Comparison of ENCODE assay signal across 1 cellular context in the genomic region with DNA sequence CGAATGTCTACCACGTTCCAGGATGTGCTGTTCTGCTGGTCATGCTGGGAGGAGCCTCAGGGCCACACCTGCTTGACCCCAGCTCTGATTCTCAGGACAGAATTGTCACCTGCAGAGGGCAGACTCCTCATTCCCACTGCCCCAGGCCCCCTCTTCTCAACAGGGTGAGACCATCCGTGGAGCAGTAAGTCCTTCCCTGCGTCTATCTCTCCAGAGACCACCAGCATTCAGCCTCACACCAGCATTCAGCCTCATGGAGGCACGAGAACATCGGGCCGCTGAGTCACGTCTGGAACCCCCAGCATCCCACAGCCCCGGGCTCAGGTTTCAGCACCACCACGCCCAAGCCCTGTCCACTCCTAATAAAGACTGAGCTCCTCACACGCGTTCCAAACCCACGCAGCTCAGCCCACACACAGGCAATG.
TF ChIP-seq lines count a peak whose summit lies in the region.

No MANE protein-coding gene starts in this region.

TF ChIP-seq in GM23338, 12 proteins besides CTCF, POLR2A, EP300 and RAD21 (continued from another document):
- TF ChIP-seq ZNF462 (CRISPR knock-in tag; IDR thresholded peaks at IDR 0.05) (no peak), EZH2phosphoT487 (IDR thresholded peaks at IDR 0.05; ENCODE audit: unreplicated experiment) (no peak), CREB1 (CRISPR knock-in tag; IDR thresholded peaks at IDR 0.05; ENCODE audit: low read depth) (no peak), EZH2 (IDR thresholded peaks at IDR 0.05; ENCODE audit: low read depth, unreplicated experiment) (no peak), POLR2AphosphoS5 (IDR thresholded peaks at IDR 0.05; ENCODE audit: low read depth) (no peak), ZNF331 (CRISPR knock-in tag; IDR thresholded peaks at IDR 0.05; ENCODE audit: low read depth) (no peak), JUNB (IDR thresholded peaks at IDR 0.05; ENCODE audit: unreplicated experiment) (no peak)
- TF ChIP-seq, protein P1, sequence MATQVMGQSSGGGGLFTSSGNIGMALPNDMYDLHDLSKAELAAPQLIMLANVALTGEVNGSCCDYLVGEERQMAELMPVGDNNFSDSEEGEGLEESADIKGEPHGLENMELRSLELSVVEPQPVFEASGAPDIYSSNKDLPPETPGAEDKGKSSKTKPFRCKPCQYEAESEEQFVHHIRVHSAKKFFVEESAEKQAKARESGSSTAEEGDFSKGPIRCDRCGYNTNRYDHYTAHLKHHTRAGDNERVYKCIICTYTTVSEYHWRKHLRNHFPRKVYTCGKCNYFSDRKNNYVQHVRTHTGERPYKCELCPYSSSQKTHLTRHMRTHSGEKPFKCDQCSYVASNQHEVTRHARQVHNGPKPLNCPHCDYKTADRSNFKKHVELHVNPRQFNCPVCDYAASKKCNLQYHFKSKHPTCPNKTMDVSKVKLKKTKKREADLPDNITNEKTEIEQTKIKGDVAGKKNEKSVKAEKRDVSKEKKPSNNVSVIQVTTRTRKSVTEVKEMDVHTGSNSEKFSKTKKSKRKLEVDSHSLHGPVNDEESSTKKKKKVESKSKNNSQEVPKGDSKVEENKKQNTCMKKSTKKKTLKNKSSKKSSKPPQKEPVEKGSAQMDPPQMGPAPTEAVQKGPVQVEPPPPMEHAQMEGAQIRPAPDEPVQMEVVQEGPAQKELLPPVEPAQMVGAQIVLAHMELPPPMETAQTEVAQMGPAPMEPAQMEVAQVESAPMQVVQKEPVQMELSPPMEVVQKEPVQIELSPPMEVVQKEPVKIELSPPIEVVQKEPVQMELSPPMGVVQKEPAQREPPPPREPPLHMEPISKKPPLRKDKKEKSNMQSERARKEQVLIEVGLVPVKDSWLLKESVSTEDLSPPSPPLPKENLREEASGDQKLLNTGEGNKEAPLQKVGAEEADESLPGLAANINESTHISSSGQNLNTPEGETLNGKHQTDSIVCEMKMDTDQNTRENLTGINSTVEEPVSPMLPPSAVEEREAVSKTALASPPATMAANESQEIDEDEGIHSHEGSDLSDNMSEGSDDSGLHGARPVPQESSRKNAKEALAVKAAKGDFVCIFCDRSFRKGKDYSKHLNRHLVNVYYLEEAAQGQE (IDR thresholded peaks at IDR 0.05; ENCODE audit: unreplicated experiment) = no peak
